ENCODE assay signal across 24 cellular contexts in genomic region chr5:68176802-68177479, GRCh38. TPM values are rescaled to one million over a fixed set of nuclear protein-coding genes. Genes with fewer than 3 reads are reported as not detected.
DNase-seq lines count a peak whose midpoint lies in the region; ATAC-seq and TF ChIP-seq lines count a peak whose summit lies in the region.
"Had no signal": no experiment of that assay in that cellular context is flagged by ENCODE, and none has a peak within 500 bp of the region (broad histone marks: within the 10 kb centered on the region; RNA-seq: fewer than 3 reads in every experiment).

No MANE protein-coding gene starts in this region.

- H3K9me3 Mint-ChIP-seq in stimulated activated effector memory CD8-positive, alpha-beta T cell treated with anti-CD3 and anti-CD28 coated beads, Interleukin-12 subunit alpha, Interleukin-12 subunit beta, amount 100 ng/mL, for 72 hours: no peaks in the 10 kb centered on the region
- H3K9me3 Mint-ChIP-seq in progenitor cell of endocrine pancreas (ENCODE audit: low read depth): peaks cover 3% of the 10 kb centered on the region
- H3K9me3 Mint-ChIP-seq: H9, IgD-negative memory B cell had no signal

- no peaks in the 10 kb centered on the region for H3K27me3 Mint-ChIP-seq in progenitor cell of endocrine pancreas
- H3K27me3 Mint-ChIP-seq: B cell had no signal

- no peaks in the 10 kb centered on the region for H3K36me3 Mint-ChIP-seq in stimulated activated effector memory CD8-positive, alpha-beta T cell treated with anti-CD3 and anti-CD28 coated beads, Interleukin-12 subunit alpha, Interleukin-12 subunit beta, amount 100 ng/mL, for 72 hours
- no peaks in the 10 kb centered on the region for H3K36me3 Mint-ChIP-seq in progenitor cell of endocrine pancreas (ENCODE audit: insufficient read depth)
- H3K36me3 Mint-ChIP-seq: CD4-positive, CD25-positive, alpha-beta regulatory T cell had no signal

- TF ChIP-seq CTCF in epithelial cell of esophagus (IDR thresholded peaks at IDR 0.05; ENCODE audit: insufficient read depth, low read depth, low read length, missing control alignments): no peak
- no peak for TF ChIP-seq CTCF in progenitor cell of endocrine pancreas (IDR thresholded peaks at IDR 0.05; ENCODE audit: unreplicated experiment)

- no peak overlapping the region for H3K4me3 ChIP-seq in epithelial cell of esophagus (ENCODE audit: low read length)
- H3K4me3 ChIP-seq: Peyer's patch had no signal

- DNase-seq in DMS 273 (lab: John Stamatoyannopoulos, UW; ENCODE audit: unreplicated experiment): peak; percentile 6
- no peak for DNase-seq in DMS 273 treated with DMSO at 0.1 percent for 48 hours (lab: John Stamatoyannopoulos, UW)
- peak; percentile 10 for DNase-seq in NCI-H226
- peak; percentile 40 for DNase-seq in epithelial cell of esophagus (ENCODE audit: low read depth)
- no peak for DNase-seq in stimulated activated effector memory CD8-positive, alpha-beta T cell treated with anti-CD3 and anti-CD28 coated beads, Interleukin-12 subunit alpha, Interleukin-12 subunit beta, amount 100 ng/mL, for 72 hours (ENCODE audit: low spot score in 2 of 2)
- DNase-seq in progenitor cell of endocrine pancreas (ENCODE audit: low spot score, unreplicated experiment): no peak
- DNase-seq in left colon: no peak
- DNase-seq: CD4-positive, CD25-positive, alpha-beta regulatory T cell; COR-L47; DMS153; H9; Karpas-422; MM.1S; NCI-H1092; NCI-H1436 treated with DMSO at 0.1 percent for 48 hours; NCI-H2029 treated with DMSO at 0.1 percent for 48 hours; NCI-H748 treated with DMSO at 0.1 percent for 48 hours; NK-92 treated with Interleukin-12 subunit alpha and Interleukin-12 subunit beta, amount 100 ng/mL, for 24 hours; Peyer's patch; SW 1271 had no signal

- H3K4me1 Mint-ChIP-seq in stimulated activated effector memory CD8-positive, alpha-beta T cell treated with anti-CD3 and anti-CD28 coated beads, Interleukin-12 subunit alpha, Interleukin-12 subunit beta, amount 100 ng/mL, for 72 hours: no peaks in the 10 kb centered on the region
- H3K4me1 Mint-ChIP-seq in progenitor cell of endocrine pancreas (ENCODE audit: low read depth): peaks cover 3% of the 10 kb centered on the region
- H3K4me1 Mint-ChIP-seq: CD4-positive, CD25-positive, alpha-beta regulatory T cell; H9 had no signal

- intact Hi-C loops in left colon (cut with DNase I, micrococcal nuclease): no loop called here

- H3K27ac Mint-ChIP-seq in stimulated activated effector memory CD8-positive, alpha-beta T cell treated with anti-CD3 and anti-CD28 coated beads, Interleukin-12 subunit alpha, Interleukin-12 subunit beta, amount 100 ng/mL, for 72 hours: no peak overlapping the region
- H3K27ac Mint-ChIP-seq in progenitor cell of endocrine pancreas: no peak overlapping the region
- H3K27ac Mint-ChIP-seq: B cell; CD4-positive, CD25-positive, alpha-beta regulatory T cell; H9; IgD-negative memory B cell had no signal

- ATAC-seq in stimulated activated effector memory CD8-positive, alpha-beta T cell treated with anti-CD3 and anti-CD28 coated beads, Interleukin-12 subunit alpha, Interleukin-12 subunit beta, amount 100 ng/mL, for 72 hours: peak; percentile 72
- no peak for ATAC-seq in left colon
- no peak for ATAC-seq in GM21381 (IDR thresholded peaks at IDR 0.05; ENCODE audit: unreplicated experiment)
- ATAC-seq: Right ventricle myocardium inferior had no signal

- no peak overlapping the region for H3K4me3 Mint-ChIP-seq in stimulated activated effector memory CD8-positive, alpha-beta T cell treated with anti-CD3 and anti-CD28 coated beads, Interleukin-12 subunit alpha, Interleukin-12 subunit beta, amount 100 ng/mL, for 72 hours
- no peak overlapping the region for H3K4me3 Mint-ChIP-seq in progenitor cell of endocrine pancreas (ENCODE audit: low read depth)
- H3K4me3 Mint-ChIP-seq: B cell; CD4-positive, CD25-positive, alpha-beta regulatory T cell; H9; IgD-negative memory B cell had no signal

RNA-seq across cellular contexts. Expression of gene PIK3R1, which starts 38.6 kb away (rescaled TPM):
- total RNA-seq in progenitor cell of endocrine pancreas: 76.2 and 89.7 TPM in 2 replicates
- 10 to 100 TPM; 67.6 to 71.4 TPM for total RNA-seq in left colon

Comparison
In these comparisons a context has a peak if more than half of its experiments do, and no peak if none do; other contexts are left out.
1. DNase-seq: peak in DMS 273 (single experiment), NCI-H226 (single experiment) and epithelial cell of esophagus (single experiment); none in DMS 273 treated with DMSO at 0.1 percent for 48 hours (single experiment), stimulated activated effector memory CD8-positive, alpha-beta T cell treated with anti-CD3 and anti-CD28 coated beads, Interleukin-12 subunit alpha, Interleukin-12 subunit beta, amount 100 ng/mL, for 72 hours (0 of 2), progenitor cell of endocrine pancreas (single experiment) and left colon (0 of 2).